Comparison of ENCODE assay signal across 21 cellular contexts in the genomic region with DNA sequence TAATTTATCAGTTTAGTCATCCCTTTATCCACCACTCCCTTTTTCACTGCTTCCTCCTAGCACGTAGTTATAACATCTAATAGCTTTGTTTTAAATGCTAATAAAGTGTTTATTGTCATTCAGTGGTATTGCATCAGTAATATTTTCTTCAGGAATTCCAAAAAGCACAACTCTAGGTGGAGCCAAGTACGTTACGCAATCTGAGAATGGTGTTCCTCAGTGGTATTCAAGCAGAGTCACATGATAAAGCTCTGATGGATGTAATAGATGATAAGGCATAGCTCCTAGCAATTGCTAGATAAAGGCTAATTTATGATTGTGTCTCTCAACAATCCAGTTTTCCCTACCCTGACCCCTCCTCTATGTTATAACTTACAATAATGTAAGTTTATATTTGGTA.
A peak's percentile ranks its signal among the peaks of the same experiment; 100 is the strongest.
DNase-seq lines count a peak whose midpoint lies in the region; ATAC-seq, FAIRE-seq and TF ChIP-seq lines count a peak whose summit lies in the region.
"Had no signal": no experiment of that assay in that cellular context is flagged by ENCODE, and none has a peak within 500 bp of the region (broad histone marks: within the 10 kb centered on the region; RNA-seq: fewer than 3 reads in every experiment).

No MANE protein-coding gene starts in this region.

- no peak for TF ChIP-seq POLR2A in A549 (IDR thresholded peaks at IDR 0.05; ENCODE audit: low read length)
- no peak for TF ChIP-seq POLR2A in vagina (IDR thresholded peaks at IDR 0.05)

- CTCF ChIA-PET in A549 (lab: Yijun Ruan, JAX), result no interaction called here

- H3K9me3 ChIP-seq in A549 (no peaks in the 10 kb centered on the region), vagina (no peaks in the 10 kb centered on the region)

- TF ChIP-seq EP300 in A549 (IDR thresholded peaks at IDR 0.05), result no peak

- no peaks in the 10 kb centered on the region for H3K4me1 ChIP-seq in A549
- no peaks in the 10 kb centered on the region for H3K4me1 ChIP-seq in vagina

- no peak for ATAC-seq in A549
- ATAC-seq: GM12878, PC-3 had no signal

- no peaks in the 10 kb centered on the region for H3K36me3 ChIP-seq in vagina

- H3K27ac ChIP-seq in A549 (no peak overlapping the region), vagina (no peak overlapping the region)
- H3K27ac ChIP-seq: RWPE1 had no signal

- no peak overlapping the region for H3K4me2 ChIP-seq in A549

- intact Hi-C loops in vagina (cut with DNase I), result no loop called here

- no peak for FAIRE-seq in A549 (lab: Jason Lieb, UNC)
- FAIRE-seq: G401.6, GM12878, GM18507 had no signal

- no peaks in the 10 kb centered on the region for H3K27me3 ChIP-seq in vagina

- POLR2A ChIA-PET in A549 (lab: Yijun Ruan, JAX), result no interaction called here

- 45% methylated on average over 3 of the region's 3 CpGs for WGBS in A549 (ENCODE audit: missing lambda C conversion rate)

- no peak for TF ChIP-seq RAD21 in A549 (conservative IDR thresholded peaks at IDR 0.05 in 1 of 2, IDR thresholded peaks at IDR 0.05 in 1 of 2)

- H3K4me3 ChIP-seq in A549 (no peak overlapping the region), vagina (no peak overlapping the region)
- H3K4me3 ChIP-seq: GM12878 had no signal

- DNase-seq in A549 (ENCODE audit: low read depth in 1 of 2, low spot score in 1 of 2), result no peak
- DNase-seq in NCI-H226, result peak; percentile 63
- peak; percentile 13 for DNase-seq in fibroblast of gingiva (ENCODE audit: low read depth)
- peak; percentile 50 for DNase-seq in iris pigment epithelial cell (ENCODE audit: low read depth)
- DNase-seq in activated CD8-positive, alpha-beta memory T cell treated with anti-CD3 and anti-CD28 coated beads, Interleukin-2, amount 50 U/mL, for 4 hours, result no peak
- DNase-seq in vagina (ENCODE audit: extremely low spot score in 2 of 2), result no peak
- DNase-seq in NCI-H2171 (lab: John Stamatoyannopoulos, UW), result no peak
- no peak for DNase-seq in activated naive CD4-positive, alpha-beta T cell (lab: John Stamatoyannopoulos, UW)
- DNase-seq: C1 segment of cervical spinal cord, DND-41, GOT3, KG1, NCI-H1436 treated with DMSO at 0.1 percent for 48 hours, NCI-H2029 treated with DMSO at 0.1 percent for 48 hours, NCI-H510A treated with DMSO at 0.1 percent for 48 hours, NCI-H82, PC-3 had no signal

- TF ChIP-seq CTCF in A549 (IDR thresholded peaks at IDR 0.05), result no peak
- TF ChIP-seq CTCF in vagina (IDR thresholded peaks at IDR 0.05), result no peak

TF ChIP-seq in A549, 52 proteins besides CTCF, POLR2A, EP300 and RAD21:
- TF ChIP-seq CEBPB (IDR thresholded peaks at IDR 0.05) (peak; percentile 16 to 17; a peak in 2 of 4 replicates), MAX (IDR thresholded peaks at IDR 0.05) (no peak)

Comparison
In these comparisons a context has a peak if more than half of its experiments do, and no peak if none do; other contexts are left out.
1. DNase-seq: peak in NCI-H226 (single experiment), fibroblast of gingiva (single experiment) and iris pigment epithelial cell (single experiment); none in A549 (0 of 2), activated CD8-positive, alpha-beta memory T cell treated with anti-CD3 and anti-CD28 coated beads, Interleukin-2, amount 50 U/mL, for 4 hours (single experiment), vagina (0 of 2), NCI-H2171 (single experiment) and activated naive CD4-positive, alpha-beta T cell (0 of 4).